Comparison of ENCODE assay signal across 1 cellular context in genomic region chr6:111866857-111867256, GRCh38.
TF ChIP-seq lines count a peak whose summit lies in the region.

No MANE protein-coding gene starts in this region.

TF ChIP-seq in GM12878, 131 proteins besides CTCF, POLR2A, EP300 and RAD21:
- no peak for TF ChIP-seq SRF (IDR thresholded peaks at IDR 0.05; ENCODE audit: low read depth in 2 of 2, low read length in 2 of 2)
- TF ChIP-seq BRCA1 (IDR thresholded peaks at IDR 0.05; ENCODE audit: low read depth, low read length), result no peak
- TF ChIP-seq SMARCA5 (IDR thresholded peaks at IDR 0.05), result no peak
- TF ChIP-seq MYB (IDR thresholded peaks at IDR 0.05; ENCODE audit: borderline replicate concordance, low read depth, low read length), result no peak
